ENCODE assay signal across 1 cellular context in the genomic region with DNA sequence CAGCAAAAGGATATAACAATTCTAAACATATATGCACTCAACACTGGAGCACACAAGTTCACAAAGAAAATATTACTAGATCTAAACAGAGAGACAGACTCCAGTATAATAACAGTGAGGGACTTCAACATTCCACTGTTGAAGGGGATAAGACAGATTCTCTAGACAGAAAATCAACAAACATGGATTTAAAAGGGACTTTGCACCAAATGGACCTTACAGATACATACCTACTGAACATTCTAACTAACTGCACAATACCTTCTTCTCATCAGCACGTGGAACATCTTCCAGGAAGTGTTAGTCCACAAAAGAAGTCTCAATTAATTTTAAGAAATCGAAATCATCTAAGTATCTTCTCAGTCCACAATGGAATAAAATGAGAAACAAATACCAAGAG.
A peak's percentile ranks its signal among the peaks of the same experiment; 100 is the strongest.
TF ChIP-seq lines count a peak whose summit lies in the region.

No MANE protein-coding gene starts in this region.

TF ChIP-seq in HepG2, 621 proteins besides CTCF, POLR2A, EP300 and RAD21 (continued from another document and continues in another):
- TF ChIP-seq, protein P1, sequence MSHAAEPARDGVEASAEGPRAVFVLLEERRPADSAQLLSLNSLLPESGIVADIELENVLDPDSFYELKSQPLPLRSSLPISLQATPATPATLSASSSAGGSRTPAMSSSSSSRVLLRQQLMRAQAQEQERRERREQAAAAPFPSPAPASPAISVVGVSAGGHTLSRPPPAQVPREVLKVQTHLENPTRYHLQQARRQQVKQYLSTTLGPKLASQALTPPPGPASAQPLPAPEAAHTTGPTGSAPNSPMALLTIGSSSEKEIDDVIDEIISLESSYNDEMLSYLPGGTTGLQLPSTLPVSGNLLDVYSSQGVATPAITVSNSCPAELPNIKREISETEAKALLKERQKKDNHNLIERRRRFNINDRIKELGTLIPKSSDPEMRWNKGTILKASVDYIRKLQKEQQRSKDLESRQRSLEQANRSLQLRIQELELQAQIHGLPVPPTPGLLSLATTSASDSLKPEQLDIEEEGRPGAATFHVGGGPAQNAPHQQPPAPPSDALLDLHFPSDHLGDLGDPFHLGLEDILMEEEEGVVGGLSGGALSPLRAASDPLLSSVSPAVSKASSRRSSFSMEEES (CRISPR knock-in tag; IDR thresholded peaks at IDR 0.05), result peak; percentile 14; the same call in 1 of the 2 replicates
- TF ChIP-seq DPF2 (CRISPR knock-in tag; IDR thresholded peaks at IDR 0.05; ENCODE audit: borderline replicate concordance, low read depth) (no peak), MXI1 (IDR thresholded peaks at IDR 0.05; ENCODE audit: borderline replicate concordance, low read depth, low read length) (no peak), STAG1 (CRISPR knock-in tag; IDR thresholded peaks at IDR 0.05) (no peak), ZNF331 (CRISPR knock-in tag; IDR thresholded peaks at IDR 0.05) (0 out of 2 replicates have a peak, but pooled peaks have one; percentile 46), HIVEP1 (CRISPR knock-in tag; IDR thresholded peaks at IDR 0.05) (no peak), ZNF567 (CRISPR knock-in tag; IDR thresholded peaks at IDR 0.05; ENCODE audit: borderline replicate concordance) (no peak), TCF7L2 (IDR thresholded peaks at IDR 0.05; ENCODE audit: low read depth, low read length) (no peak), RBM39 (IDR thresholded peaks at IDR 0.05; ENCODE audit: low read depth, low read length, poor library complexity, severe bottlenecking) (no peak), ZNF3 (CRISPR knock-in tag; IDR thresholded peaks at IDR 0.05) (no peak), ZNF20 (CRISPR knock-in tag; IDR thresholded peaks at IDR 0.05) (no peak), FOXA3 (CRISPR knock-in tag; IDR thresholded peaks at IDR 0.05) (0 out of 2 replicates have a peak, but pooled peaks have one; percentile 48), ZNF256 (CRISPR knock-in tag; conservative IDR thresholded peaks at IDR 0.05) (no peak), SAP130 (CRISPR knock-in tag; IDR thresholded peaks at IDR 0.05; ENCODE audit: low read depth) (peak; percentile 59), ZFP36 (IDR thresholded peaks at IDR 0.05; ENCODE audit: borderline replicate concordance, low read depth, low read length, partially characterized antibody) (no peak), SOX6 (IDR thresholded peaks at IDR 0.05) (no peak), SOX6 (CRISPR knock-in tag; IDR thresholded peaks at IDR 0.05) (peak; percentile 25; the same call in 1 of the 2 replicates), KMT2B (CRISPR knock-in tag; IDR thresholded peaks at IDR 0.05) (no peak), ZNF782 (CRISPR knock-in tag; IDR thresholded peaks at IDR 0.05; ENCODE audit: borderline replicate concordance) (no peak), ZFYVE20 (CRISPR knock-in tag; IDR thresholded peaks at IDR 0.05; ENCODE audit: borderline replicate concordance, low read depth) (no peak), ZNF460 (CRISPR knock-in tag; IDR thresholded peaks at IDR 0.05; ENCODE audit: borderline replicate concordance) (no peak), BCL6 (CRISPR knock-in tag; IDR thresholded peaks at IDR 0.05) (peak; percentile 82), KAT7 (CRISPR knock-in tag; IDR thresholded peaks at IDR 0.05; ENCODE audit: borderline replicate concordance) (0 out of 2 replicates have a peak, but pooled peaks have one; percentile 27), FOXA1 (IDR thresholded peaks at IDR 0.05) (no peak), FOXA1 (CRISPR knock-in tag; IDR thresholded peaks at IDR 0.05) (peak; percentile 33; the same call in 1 of the 2 replicates), HDAC2 (CRISPR knock-in tag; IDR thresholded peaks at IDR 0.05) (no peak; the same call in 1 of the 2 replicates), ZNF143 (CRISPR knock-in tag; IDR thresholded peaks at IDR 0.05) (no peak), JARID2 (CRISPR knock-in tag; IDR thresholded peaks at IDR 0.05; ENCODE audit: insufficient replicate concordance) (no peak), SOX13 (IDR thresholded peaks at IDR 0.05) (no peak), SOX13 (CRISPR knock-in tag; conservative IDR thresholded peaks at IDR 0.05 in 1 of 2, IDR thresholded peaks at IDR 0.05 in 1 of 2) (peak in 1 of 2 experiments; percentile 71; a peak in 2 of 4 replicates), ELF3 (CRISPR knock-in tag; IDR thresholded peaks at IDR 0.05) (peak; percentile 50; the same call in 1 of the 2 replicates), ZNF644 (CRISPR knock-in tag; IDR thresholded peaks at IDR 0.05; ENCODE audit: low read depth) (peak; percentile 65; the same call in 1 of the 2 replicates), THAP11 (CRISPR knock-in tag; IDR thresholded peaks at IDR 0.05) (0 out of 2 replicates have a peak, but pooled peaks have one; percentile 15)
- TF ChIP-seq, protein P2, sequence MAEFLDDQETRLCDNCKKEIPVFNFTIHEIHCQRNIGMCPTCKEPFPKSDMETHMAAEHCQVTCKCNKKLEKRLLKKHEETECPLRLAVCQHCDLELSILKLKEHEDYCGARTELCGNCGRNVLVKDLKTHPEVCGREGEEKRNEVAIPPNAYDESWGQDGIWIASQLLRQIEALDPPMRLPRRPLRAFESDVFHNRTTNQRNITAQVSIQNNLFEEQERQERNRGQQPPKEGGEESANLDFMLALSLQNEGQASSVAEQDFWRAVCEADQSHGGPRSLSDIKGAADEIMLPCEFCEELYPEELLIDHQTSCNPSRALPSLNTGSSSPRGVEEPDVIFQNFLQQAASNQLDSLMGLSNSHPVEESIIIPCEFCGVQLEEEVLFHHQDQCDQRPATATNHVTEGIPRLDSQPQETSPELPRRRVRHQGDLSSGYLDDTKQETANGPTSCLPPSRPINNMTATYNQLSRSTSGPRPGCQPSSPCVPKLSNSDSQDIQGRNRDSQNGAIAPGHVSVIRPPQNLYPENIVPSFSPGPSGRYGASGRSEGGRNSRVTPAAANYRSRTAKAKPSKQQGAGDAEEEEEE (CRISPR knock-in tag; IDR thresholded peaks at IDR 0.05; ENCODE audit: borderline replicate concordance), result no peak
- TF ChIP-seq, protein P3, sequence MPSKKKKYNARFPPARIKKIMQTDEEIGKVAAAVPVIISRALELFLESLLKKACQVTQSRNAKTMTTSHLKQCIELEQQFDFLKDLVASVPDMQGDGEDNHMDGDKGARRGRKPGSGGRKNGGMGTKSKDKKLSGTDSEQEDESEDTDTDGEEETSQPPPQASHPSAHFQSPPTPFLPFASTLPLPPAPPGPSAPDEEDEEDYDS (CRISPR knock-in tag; IDR thresholded peaks at IDR 0.05), result 0 out of 2 replicates have a peak, but pooled peaks have one; percentile 24
- TF ChIP-seq, protein P4, sequence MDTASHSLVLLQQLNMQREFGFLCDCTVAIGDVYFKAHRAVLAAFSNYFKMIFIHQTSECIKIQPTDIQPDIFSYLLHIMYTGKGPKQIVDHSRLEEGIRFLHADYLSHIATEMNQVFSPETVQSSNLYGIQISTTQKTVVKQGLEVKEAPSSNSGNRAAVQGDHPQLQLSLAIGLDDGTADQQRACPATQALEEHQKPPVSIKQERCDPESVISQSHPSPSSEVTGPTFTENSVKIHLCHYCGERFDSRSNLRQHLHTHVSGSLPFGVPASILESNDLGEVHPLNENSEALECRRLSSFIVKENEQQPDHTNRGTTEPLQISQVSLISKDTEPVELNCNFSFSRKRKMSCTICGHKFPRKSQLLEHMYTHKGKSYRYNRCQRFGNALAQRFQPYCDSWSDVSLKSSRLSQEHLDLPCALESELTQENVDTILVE (CRISPR knock-in tag; IDR thresholded peaks at IDR 0.05), result no peak
- TF ChIP-seq, protein P5, sequence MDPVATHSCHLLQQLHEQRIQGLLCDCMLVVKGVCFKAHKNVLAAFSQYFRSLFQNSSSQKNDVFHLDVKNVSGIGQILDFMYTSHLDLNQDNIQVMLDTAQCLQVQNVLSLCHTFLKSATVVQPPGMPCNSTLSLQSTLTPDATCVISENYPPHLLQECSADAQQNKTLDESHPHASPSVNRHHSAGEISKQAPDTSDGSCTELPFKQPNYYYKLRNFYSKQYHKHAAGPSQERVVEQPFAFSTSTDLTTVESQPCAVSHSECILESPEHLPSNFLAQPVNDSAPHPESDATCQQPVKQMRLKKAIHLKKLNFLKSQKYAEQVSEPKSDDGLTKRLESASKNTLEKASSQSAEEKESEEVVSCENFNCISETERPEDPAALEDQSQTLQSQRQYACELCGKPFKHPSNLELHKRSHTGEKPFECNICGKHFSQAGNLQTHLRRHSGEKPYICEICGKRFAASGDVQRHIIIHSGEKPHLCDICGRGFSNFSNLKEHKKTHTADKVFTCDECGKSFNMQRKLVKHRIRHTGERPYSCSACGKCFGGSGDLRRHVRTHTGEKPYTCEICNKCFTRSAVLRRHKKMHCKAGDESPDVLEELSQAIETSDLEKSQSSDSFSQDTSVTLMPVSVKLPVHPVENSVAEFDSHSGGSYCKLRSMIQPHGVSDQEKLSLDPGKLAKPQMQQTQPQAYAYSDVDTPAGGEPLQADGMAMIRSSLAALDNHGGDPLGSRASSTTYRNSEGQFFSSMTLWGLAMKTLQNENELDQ (CRISPR knock-in tag; IDR thresholded peaks at IDR 0.05; ENCODE audit: borderline replicate concordance), result no peak
- TF ChIP-seq, protein P6, sequence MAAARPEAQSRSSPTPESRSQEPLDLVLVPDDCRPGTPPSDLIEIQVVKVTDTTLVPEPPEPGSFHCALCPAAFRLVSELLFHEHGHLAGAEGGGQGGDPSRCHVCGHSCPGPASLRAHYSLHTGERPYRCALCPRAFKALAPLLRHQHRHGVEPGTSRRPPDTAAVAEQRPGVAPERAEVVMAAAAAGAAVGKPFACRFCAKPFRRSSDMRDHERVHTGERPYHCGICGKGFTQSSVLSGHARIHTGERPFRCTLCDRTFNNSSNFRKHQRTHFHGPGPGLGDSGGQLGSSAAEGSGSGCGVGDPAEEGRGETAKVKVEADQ (CRISPR knock-in tag; IDR thresholded peaks at IDR 0.05; ENCODE audit: borderline replicate concordance), result 0 out of 2 replicates have a peak, but pooled peaks have one; percentile 32
- TF ChIP-seq, protein P7, sequence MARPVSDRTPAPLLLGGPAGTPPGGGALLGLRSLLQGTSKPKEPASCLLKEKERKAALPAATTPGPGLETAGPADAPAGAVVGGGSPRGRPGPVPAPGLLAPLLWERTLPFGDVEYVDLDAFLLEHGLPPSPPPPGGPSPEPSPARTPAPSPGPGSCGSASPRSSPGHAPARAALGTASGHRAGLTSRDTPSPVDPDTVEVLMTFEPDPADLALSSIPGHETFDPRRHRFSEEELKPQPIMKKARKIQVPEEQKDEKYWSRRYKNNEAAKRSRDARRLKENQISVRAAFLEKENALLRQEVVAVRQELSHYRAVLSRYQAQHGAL (CRISPR knock-in tag; IDR thresholded peaks at IDR 0.05; ENCODE audit: not compliant biosample characterization), result no peak
- TF ChIP-seq, protein P8, sequence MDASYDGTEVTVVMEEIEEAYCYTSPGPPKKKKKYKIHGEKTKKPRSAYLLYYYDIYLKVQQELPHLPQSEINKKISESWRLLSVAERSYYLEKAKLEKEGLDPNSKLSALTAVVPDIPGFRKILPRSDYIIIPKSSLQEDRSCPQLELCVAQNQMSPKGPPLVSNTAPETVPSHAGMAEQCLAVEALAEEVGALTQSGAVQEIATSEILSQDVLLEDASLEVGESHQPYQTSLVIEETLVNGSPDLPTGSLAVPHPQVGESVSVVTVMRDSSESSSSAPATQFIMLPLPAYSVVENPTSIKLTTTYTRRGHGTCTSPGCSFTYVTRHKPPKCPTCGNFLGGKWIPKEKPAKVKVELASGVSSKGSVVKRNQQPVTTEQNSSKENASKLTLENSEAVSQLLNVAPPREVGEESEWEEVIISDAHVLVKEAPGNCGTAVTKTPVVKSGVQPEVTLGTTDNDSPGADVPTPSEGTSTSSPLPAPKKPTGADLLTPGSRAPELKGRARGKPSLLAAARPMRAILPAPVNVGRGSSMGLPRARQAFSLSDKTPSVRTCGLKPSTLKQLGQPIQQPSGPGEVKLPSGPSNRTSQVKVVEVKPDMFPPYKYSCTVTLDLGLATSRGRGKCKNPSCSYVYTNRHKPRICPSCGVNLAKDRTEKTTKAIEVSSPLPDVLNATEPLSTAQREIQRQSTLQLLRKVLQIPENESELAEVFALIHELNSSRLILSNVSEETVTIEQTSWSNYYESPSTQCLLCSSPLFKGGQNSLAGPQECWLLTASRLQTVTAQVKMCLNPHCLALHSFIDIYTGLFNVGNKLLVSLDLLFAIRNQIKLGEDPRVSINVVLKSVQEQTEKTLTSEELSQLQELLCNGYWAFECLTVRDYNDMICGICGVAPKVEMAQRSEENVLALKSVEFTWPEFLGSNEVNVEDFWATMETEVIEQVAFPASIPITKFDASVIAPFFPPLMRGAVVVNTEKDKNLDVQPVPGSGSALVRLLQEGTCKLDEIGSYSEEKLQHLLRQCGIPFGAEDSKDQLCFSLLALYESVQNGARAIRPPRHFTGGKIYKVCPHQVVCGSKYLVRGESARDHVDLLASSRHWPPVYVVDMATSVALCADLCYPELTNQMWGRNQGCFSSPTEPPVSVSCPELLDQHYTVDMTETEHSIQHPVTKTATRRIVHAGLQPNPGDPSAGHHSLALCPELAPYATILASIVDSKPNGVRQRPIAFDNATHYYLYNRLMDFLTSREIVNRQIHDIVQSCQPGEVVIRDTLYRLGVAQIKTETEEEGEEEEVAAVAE (CRISPR knock-in tag; IDR thresholded peaks at IDR 0.05; ENCODE audit: borderline replicate concordance), result no peak
- TF ChIP-seq, protein P9, sequence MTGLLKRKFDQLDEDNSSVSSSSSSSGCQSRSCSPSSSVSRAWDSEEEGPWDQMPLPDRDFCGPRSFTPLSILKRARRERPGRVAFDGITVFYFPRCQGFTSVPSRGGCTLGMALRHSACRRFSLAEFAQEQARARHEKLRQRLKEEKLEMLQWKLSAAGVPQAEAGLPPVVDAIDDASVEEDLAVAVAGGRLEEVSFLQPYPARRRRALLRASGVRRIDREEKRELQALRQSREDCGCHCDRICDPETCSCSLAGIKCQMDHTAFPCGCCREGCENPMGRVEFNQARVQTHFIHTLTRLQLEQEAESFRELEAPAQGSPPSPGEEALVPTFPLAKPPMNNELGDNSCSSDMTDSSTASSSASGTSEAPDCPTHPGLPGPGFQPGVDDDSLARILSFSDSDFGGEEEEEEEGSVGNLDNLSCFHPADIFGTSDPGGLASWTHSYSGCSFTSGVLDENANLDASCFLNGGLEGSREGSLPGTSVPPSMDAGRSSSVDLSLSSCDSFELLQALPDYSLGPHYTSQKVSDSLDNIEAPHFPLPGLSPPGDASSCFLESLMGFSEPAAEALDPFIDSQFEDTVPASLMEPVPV (CRISPR knock-in tag; IDR thresholded peaks at IDR 0.05), result no peak
- TF ChIP-seq, protein P10, sequence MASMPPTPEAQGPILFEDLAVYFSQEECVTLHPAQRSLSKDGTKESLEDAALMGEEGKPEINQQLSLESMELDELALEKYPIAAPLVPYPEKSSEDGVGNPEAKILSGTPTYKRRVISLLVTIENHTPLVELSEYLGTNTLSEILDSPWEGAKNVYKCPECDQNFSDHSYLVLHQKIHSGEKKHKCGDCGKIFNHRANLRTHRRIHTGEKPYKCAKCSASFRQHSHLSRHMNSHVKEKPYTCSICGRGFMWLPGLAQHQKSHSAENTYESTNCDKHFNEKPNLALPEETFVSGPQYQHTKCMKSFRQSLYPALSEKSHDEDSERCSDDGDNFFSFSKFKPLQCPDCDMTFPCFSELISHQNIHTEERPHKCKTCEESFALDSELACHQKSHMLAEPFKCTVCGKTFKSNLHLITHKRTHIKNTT (CRISPR knock-in tag; IDR thresholded peaks at IDR 0.05), result no peak
- TF ChIP-seq, protein P11, sequence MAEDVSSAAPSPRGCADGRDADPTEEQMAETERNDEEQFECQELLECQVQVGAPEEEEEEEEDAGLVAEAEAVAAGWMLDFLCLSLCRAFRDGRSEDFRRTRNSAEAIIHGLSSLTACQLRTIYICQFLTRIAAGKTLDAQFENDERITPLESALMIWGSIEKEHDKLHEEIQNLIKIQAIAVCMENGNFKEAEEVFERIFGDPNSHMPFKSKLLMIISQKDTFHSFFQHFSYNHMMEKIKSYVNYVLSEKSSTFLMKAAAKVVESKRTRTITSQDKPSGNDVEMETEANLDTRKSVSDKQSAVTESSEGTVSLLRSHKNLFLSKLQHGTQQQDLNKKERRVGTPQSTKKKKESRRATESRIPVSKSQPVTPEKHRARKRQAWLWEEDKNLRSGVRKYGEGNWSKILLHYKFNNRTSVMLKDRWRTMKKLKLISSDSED (CRISPR knock-in tag; IDR thresholded peaks at IDR 0.05), result no peak
